Comparison of ENCODE assay signal across 23 cellular contexts in the genomic region with DNA sequence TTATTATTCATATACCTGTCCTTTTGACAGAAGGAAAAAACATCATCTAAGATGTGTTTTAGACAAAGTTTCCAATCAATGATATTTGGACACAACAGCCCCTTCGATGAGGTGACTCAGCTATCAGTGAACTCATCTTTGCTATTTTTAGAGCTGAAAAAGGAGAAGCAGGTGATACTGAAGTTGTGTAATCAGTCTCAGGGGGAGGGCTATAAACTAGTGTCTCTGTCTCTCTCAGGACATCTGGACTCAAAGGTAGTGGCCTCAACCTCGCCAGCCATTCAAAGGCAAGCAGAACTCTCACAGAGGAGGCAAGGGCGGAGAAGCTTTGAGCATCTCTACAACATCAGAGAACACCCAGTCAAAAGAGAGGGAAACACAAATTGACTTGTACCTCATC.
A peak's percentile ranks its signal among the peaks of the same experiment; 100 is the strongest.
DNase-seq lines count a peak whose midpoint lies in the region; ATAC-seq lines count a peak whose summit lies in the region.
"Had no signal": no experiment of that assay in that cellular context is flagged by ENCODE, and none has a peak within 500 bp of the region (broad histone marks: within the 10 kb centered on the region; RNA-seq: fewer than 3 reads in every experiment).

No MANE protein-coding gene starts in this region.

- peak; percentile 46 for DNase-seq in NCI-H510A (lab: John Stamatoyannopoulos, UW)
- no peak for DNase-seq in caudate nucleus (lab: John Stamatoyannopoulos, UW)
- DNase-seq in NCI-H2081 treated with DMSO at 0.1 percent for 48 hours (lab: John Stamatoyannopoulos, UW) = no peak
- no peak for DNase-seq in amniotic stem cell (lab: John Stamatoyannopoulos, UW)
- DNase-seq: activated CD8-positive, alpha-beta memory T cell treated with anti-CD3 and anti-CD28 coated beads, Interleukin-2, amount 10 ng/mL, durations not matched to agents 7 days and 5 days; activated T-cell treated with anti-CD3 and anti-CD28 coated beads, Interleukin-2, amount 50 U/mL, for 72 hours; DMS153; endodermal cell; glutamatergic neuron; GOT3; MG63; NCI-H1417 treated with DMSO at 0.1 percent for 48 hours; NCI-H82; nephron progenitor cell; ovary; small intestine; stimulated activated naive CD4-positive, alpha-beta T cell had no signal

- peak overlapping the region; percentile 68 for H3K27ac ChIP-seq in caudate nucleus (ENCODE audit: low read depth, low read length)
- H3K27ac ChIP-seq: BLaER1, KMS-11, ovary had no signal

- ATAC-seq in GM18511 (IDR thresholded peaks at IDR 0.05; ENCODE audit: unreplicated experiment) = peak; percentile 50
- peak; percentile 47 for ATAC-seq in HG02798 (IDR thresholded peaks at IDR 0.05; ENCODE audit: poor library complexity, unreplicated experiment)
- ATAC-seq in GM19452 (IDR thresholded peaks at IDR 0.05; ENCODE audit: unreplicated experiment) = no peak
- ATAC-seq: activated CD8-positive, alpha-beta memory T cell treated with anti-CD3 and anti-CD28 coated beads, Interleukin-2, amount 10 ng/mL, durations not matched to agents 7 days and 5 days; activated T-cell treated with anti-CD3 and anti-CD28 coated beads, Interleukin-2, amount 50 U/mL, for 72 hours; left lobe of liver had no signal
